ENCODE assay signal across 13 cellular contexts in the genomic region with DNA sequence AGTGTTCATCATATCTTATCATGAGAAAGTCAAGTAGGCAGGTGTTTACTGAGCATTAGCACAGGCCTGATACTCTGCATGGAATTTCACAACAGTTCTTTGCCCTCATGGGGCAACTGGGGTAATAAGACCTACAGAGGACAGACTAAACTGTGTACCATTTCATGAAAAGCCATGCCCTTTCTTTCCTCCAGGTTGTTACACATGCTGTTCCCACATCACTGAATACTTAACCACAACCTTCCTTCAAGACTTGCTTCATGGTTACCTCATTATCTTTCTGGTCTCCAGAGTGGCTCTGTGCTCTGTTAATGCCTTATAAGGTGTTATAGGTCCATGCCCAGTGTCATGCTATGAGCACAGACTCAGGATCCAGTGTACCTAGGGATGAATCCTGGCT. TPM values are rescaled to one million over a fixed set of nuclear protein-coding genes. Genes with fewer than 3 reads are reported as not detected.
A peak's percentile ranks its signal among the peaks of the same experiment; 100 is the strongest.
DNase-seq lines count a peak whose midpoint lies in the region; ATAC-seq and TF ChIP-seq lines count a peak whose summit lies in the region.
"Had no signal": no experiment of that assay in that cellular context is flagged by ENCODE, and none has a peak within 500 bp of the region (broad histone marks: within the 10 kb centered on the region; RNA-seq: fewer than 3 reads in every experiment).

No MANE protein-coding gene starts in this region.

- no peak for TF ChIP-seq EP300 in SK-N-SH (IDR thresholded peaks at IDR 0.05; ENCODE audit: borderline replicate concordance in 1 of 2, low read depth in 1 of 2, low read length in 1 of 2)

- POLR2A ChIA-PET in SK-N-SH (lab: Yijun Ruan, JAX), result no interaction called here

- H3K36me3 Mint-ChIP-seq in CD4-positive, CD25-positive, alpha-beta regulatory T cell, result peaks cover 10% of the 10 kb centered on the region

- H3K9me3 Mint-ChIP-seq in CD4-positive, CD25-positive, alpha-beta regulatory T cell, result no peaks in the 10 kb centered on the region

- H3K4me2 ChIP-seq in SK-N-SH, result no peak overlapping the region
- H3K4me2 ChIP-seq: BLaER1 had no signal

- H4K20me1 ChIP-seq in SK-N-SH (ENCODE audit: insufficient read depth), result no peaks in the 10 kb centered on the region
- H4K20me1 ChIP-seq: BLaER1 had no signal

- H3K4me1 Mint-ChIP-seq in CD4-positive, CD25-positive, alpha-beta regulatory T cell, result peaks cover 14 to 52% (median 35%) of the 10 kb centered on the region in 4 donors

- peaks cover 21% of the 10 kb centered on the region for H3K36me3 ChIP-seq in CD4-positive, CD25-positive, alpha-beta regulatory T cell (ENCODE audit: control insufficient read depth, insufficient read depth, low read length)
- H3K36me3 ChIP-seq in aorta (ENCODE audit: control insufficient read depth in 1 of 2, insufficient read depth in 2 of 2, low read length in 1 of 2) (peaks cover 2 to 4% of the 10 kb centered on the region in 2 donors), SK-N-SH (replicated peaks in 1 of 2; ENCODE audit: control insufficient read depth in 1 of 2, insufficient read depth in 2 of 2, low read length in 1 of 2) (peaks cover 0 to 5% of the 10 kb centered on the region in 2 experiments)
- H3K36me3 ChIP-seq: BLaER1, HAP-1 had no signal

- no peak overlapping the region for H3K9ac ChIP-seq in SK-N-SH
- H3K9ac ChIP-seq: BLaER1 had no signal

- CTCF ChIA-PET in SK-N-SH (lab: Yijun Ruan, JAX), result no interaction called here

- peak overlapping the region in 2 of 3 donors; percentile 29 to 55 for H3K27ac Mint-ChIP-seq in CD4-positive, CD25-positive, alpha-beta regulatory T cell

- intact Hi-C loops in aorta (cut with DNase I), result no loop called here

- H3K4me1 ChIP-seq in CD4-positive, CD25-positive, alpha-beta regulatory T cell (ENCODE audit: control insufficient read depth, insufficient read depth, low read length, poor library complexity, severe bottlenecking), result peaks cover 22% of the 10 kb centered on the region
- H3K4me1 ChIP-seq in aorta (ENCODE audit: control insufficient read depth in 1 of 2, insufficient read depth in 2 of 2, low read length in 2 of 2) (no peaks in the 10 kb centered on the region), SK-N-SH (ENCODE audit: control insufficient read depth in 1 of 2, insufficient read depth in 2 of 2, low read depth in 1 of 2, low read length in 1 of 2) (no peaks in the 10 kb centered on the region)
- H3K4me1 ChIP-seq: HAP-1, right atrium auricular region had no signal

- no peaks in the 10 kb centered on the region for H3K27me3 ChIP-seq in CD4-positive, CD25-positive, alpha-beta regulatory T cell (ENCODE audit: control insufficient read depth, insufficient read depth, low read length)
- H3K27me3 ChIP-seq in aorta (ENCODE audit: control insufficient read depth in 1 of 2, insufficient read depth in 2 of 2, low read length in 1 of 2) (no peaks in the 10 kb centered on the region), SK-N-SH (ENCODE audit: insufficient read depth) (no peaks in the 10 kb centered on the region)
- H3K27me3 ChIP-seq: ascending aorta, BLaER1, right atrium auricular region had no signal

- no peak overlapping the region for H3K27ac ChIP-seq in CD4-positive, CD25-positive, alpha-beta regulatory T cell (ENCODE audit: insufficient read depth, low read length, poor library complexity, severe bottlenecking)
- H3K27ac ChIP-seq in aorta (ENCODE audit: low read depth in 1 of 2, low read length in 2 of 2), result no peak overlapping the region
- no peak overlapping the region for H3K27ac ChIP-seq in SK-N-SH (ENCODE audit: low read depth in 2 of 2, low read length in 1 of 2)
- H3K27ac ChIP-seq: ascending aorta, BLaER1, right atrium auricular region had no signal

- no peaks in the 10 kb centered on the region for H3K27me3 Mint-ChIP-seq in CD4-positive, CD25-positive, alpha-beta regulatory T cell

- peak overlapping the region in 1 of 4 donors; percentile 13 for H3K4me3 Mint-ChIP-seq in CD4-positive, CD25-positive, alpha-beta regulatory T cell

- no peaks in the 10 kb centered on the region for H3K9me3 ChIP-seq in CD4-positive, CD25-positive, alpha-beta regulatory T cell (ENCODE audit: control insufficient read depth in 2 of 2, low read length in 2 of 2)
- H3K9me3 ChIP-seq in aorta (ENCODE audit: control insufficient read depth, low read length) (no peaks in the 10 kb centered on the region), SK-N-SH (no peaks in the 10 kb centered on the region)
- H3K9me3 ChIP-seq: ascending aorta, BLaER1, HAP-1, right atrium auricular region had no signal

- DNase-seq in CD4-positive, CD25-positive, alpha-beta regulatory T cell, result no peak
- DNase-seq in OCI-M1 (lab: John Stamatoyannopoulos, UW) (peak; percentile 81), fibroblast of villous mesenchyme (ENCODE audit: low read depth) (peak; percentile 33), NCI-H510A treated with DMSO at 0.1 percent for 48 hours (lab: John Stamatoyannopoulos, UW) (no peak), medulla oblongata (ENCODE audit: extremely low spot score) (no peak), aorta (no peak), SK-N-SH (no peak)
- DNase-seq: left ventricle myocardium superior had no signal

- no peak overlapping the region for H3K4me3 ChIP-seq in CD4-positive, CD25-positive, alpha-beta regulatory T cell (ENCODE audit: low read depth, low read length)
- H3K4me3 ChIP-seq in fibroblast of villous mesenchyme (ENCODE audit: low read depth, low read length) (no peak overlapping the region), aorta (ENCODE audit: low read length in 2 of 2) (no peak overlapping the region), SK-N-SH (ENCODE audit: low read depth in 2 of 2, low read length in 1 of 2) (no peak overlapping the region)
- H3K4me3 ChIP-seq: ascending aorta, BLaER1, HAP-1, right atrium auricular region had no signal

- peak in 1 of 2 donors; percentile 13 for ATAC-seq in CD4-positive, CD25-positive, alpha-beta regulatory T cell (ENCODE audit: low read depth in 2 of 2)
- ATAC-seq in GM21423 (IDR thresholded peaks at IDR 0.05; ENCODE audit: unreplicated experiment), result peak; percentile 38
- no peak for ATAC-seq in aorta (ENCODE audit: low FRiP score)
- ATAC-seq: left ventricle myocardium superior had no signal

- no peak for TF ChIP-seq RAD21 in SK-N-SH (IDR thresholded peaks at IDR 0.05; ENCODE audit: low read length)

- H3F3A ChIP-seq in SK-N-SH (replicated peaks; ENCODE audit: insufficient read depth), result no peaks in the 10 kb centered on the region

- no peak overlapping the region for H2AFZ ChIP-seq in SK-N-SH (ENCODE audit: low read depth)

- TF ChIP-seq CTCF in fibroblast of villous mesenchyme (IDR thresholded peaks at IDR 0.05; ENCODE audit: insufficient read depth, low read depth, low read length) (no peak), SK-N-SH (IDR thresholded peaks at IDR 0.05) (no peak)

- no peaks in the 10 kb centered on the region for H3K9me2 ChIP-seq in SK-N-SH

- no peaks in the 10 kb centered on the region for H3K79me2 ChIP-seq in SK-N-SH (ENCODE audit: insufficient read depth)

TF ChIP-seq in SK-N-SH, 30 proteins besides CTCF, POLR2A, EP300 and RAD21 (continues in another document):
- TF ChIP-seq, protein P1, sequence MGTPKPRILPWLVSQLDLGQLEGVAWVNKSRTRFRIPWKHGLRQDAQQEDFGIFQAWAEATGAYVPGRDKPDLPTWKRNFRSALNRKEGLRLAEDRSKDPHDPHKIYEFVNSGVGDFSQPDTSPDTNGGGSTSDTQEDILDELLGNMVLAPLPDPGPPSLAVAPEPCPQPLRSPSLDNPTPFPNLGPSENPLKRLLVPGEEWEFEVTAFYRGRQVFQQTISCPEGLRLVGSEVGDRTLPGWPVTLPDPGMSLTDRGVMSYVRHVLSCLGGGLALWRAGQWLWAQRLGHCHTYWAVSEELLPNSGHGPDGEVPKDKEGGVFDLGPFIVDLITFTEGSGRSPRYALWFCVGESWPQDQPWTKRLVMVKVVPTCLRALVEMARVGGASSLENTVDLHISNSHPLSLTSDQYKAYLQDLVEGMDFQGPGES (IDR thresholded peaks at IDR 0.05; ENCODE audit: low read depth, low read length), result no peak
- TF ChIP-seq JUND (IDR thresholded peaks at IDR 0.05), result no peak
- TF ChIP-seq, protein P2, sequence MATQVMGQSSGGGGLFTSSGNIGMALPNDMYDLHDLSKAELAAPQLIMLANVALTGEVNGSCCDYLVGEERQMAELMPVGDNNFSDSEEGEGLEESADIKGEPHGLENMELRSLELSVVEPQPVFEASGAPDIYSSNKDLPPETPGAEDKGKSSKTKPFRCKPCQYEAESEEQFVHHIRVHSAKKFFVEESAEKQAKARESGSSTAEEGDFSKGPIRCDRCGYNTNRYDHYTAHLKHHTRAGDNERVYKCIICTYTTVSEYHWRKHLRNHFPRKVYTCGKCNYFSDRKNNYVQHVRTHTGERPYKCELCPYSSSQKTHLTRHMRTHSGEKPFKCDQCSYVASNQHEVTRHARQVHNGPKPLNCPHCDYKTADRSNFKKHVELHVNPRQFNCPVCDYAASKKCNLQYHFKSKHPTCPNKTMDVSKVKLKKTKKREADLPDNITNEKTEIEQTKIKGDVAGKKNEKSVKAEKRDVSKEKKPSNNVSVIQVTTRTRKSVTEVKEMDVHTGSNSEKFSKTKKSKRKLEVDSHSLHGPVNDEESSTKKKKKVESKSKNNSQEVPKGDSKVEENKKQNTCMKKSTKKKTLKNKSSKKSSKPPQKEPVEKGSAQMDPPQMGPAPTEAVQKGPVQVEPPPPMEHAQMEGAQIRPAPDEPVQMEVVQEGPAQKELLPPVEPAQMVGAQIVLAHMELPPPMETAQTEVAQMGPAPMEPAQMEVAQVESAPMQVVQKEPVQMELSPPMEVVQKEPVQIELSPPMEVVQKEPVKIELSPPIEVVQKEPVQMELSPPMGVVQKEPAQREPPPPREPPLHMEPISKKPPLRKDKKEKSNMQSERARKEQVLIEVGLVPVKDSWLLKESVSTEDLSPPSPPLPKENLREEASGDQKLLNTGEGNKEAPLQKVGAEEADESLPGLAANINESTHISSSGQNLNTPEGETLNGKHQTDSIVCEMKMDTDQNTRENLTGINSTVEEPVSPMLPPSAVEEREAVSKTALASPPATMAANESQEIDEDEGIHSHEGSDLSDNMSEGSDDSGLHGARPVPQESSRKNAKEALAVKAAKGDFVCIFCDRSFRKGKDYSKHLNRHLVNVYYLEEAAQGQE (IDR thresholded peaks at IDR 0.05; ENCODE audit: low read depth, low read length), result no peak

RNA-seq across cellular contexts. Expression of a gene that starts 28.2 kb away (rescaled TPM):
- total RNA-seq in CD4-positive, CD25-positive, alpha-beta regulatory T cell, result 121 TPM
- 100 to 1,000 TPM in 3 of 4 donors, 10 to 100 TPM in 1; 85.4 to 118 (median 104) TPM for polyA plus RNA-seq in CD4-positive, CD25-positive, alpha-beta regulatory T cell
- total RNA-seq in fibroblast of villous mesenchyme (82.1 and 84.2 TPM in 2 replicates), aorta (10 to 100 TPM; 64.9 to 66.4 TPM)
- polyA plus RNA-seq in aorta (100 to 1,000 TPM in 1 of 2 donors, 10 to 100 TPM in 1; 88.0 to 204 TPM), SK-N-SH (2012; rRNA removed) (24.3 and 32.1 TPM in 2 replicates)
- polyA plus RNA-seq in SK-N-SH (2012; cell fraction: cytosol; rRNA removed), result 46.4 and 78.3 TPM in 2 replicates
- polyA plus RNA-seq in SK-N-SH (2012; cell fraction: nucleus; rRNA removed), result 6.4 and 14.9 TPM in 2 replicates

Comparison
In these comparisons a context has a peak if more than half of its experiments do, and no peak if none do; other contexts are left out.
1. DNase-seq: peak in OCI-M1 (single experiment) and fibroblast of villous mesenchyme (single experiment); none in CD4-positive, CD25-positive, alpha-beta regulatory T cell (0 of 3), NCI-H510A treated with DMSO at 0.1 percent for 48 hours (single experiment), medulla oblongata (single experiment), aorta (0 of 2) and SK-N-SH (single experiment).